36 cellular contexts compared by ENCODE assay signal in the genomic region with DNA sequence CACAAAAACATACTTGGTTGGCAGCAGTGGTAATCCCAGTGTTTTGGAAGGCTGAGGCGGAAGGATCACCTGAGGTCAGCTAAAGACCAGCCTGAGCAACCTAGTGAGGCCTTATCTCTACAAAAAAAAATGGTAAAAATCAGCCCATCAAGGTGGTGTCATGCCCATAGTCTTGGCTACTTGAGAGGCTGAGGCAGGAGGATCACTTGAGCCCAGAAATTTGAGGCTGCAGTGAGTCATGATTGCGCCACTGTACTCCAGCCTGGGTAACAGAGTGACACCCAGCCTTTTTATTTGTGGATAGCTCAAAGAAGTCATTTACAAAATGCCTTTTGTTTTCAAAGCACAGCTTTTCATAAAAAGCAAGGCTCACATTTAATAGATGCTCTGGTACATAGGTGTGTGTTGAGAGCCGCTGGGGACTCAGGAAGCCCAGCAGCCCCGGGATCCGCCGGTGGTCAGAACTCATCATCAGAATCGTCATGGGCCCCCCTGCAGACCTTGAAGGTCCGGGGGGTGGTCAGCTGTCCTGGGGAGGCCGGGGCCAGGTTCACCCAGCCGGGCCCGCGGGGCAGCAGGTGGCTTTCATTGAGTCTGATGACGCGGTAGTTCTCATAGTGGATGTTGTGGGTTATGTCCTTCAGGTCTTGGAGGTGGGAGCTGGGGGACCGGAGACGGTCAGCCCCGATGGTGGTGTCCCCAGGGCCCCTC. TPM values are rescaled to one million over a fixed set of nuclear protein-coding genes. Genes with fewer than 3 reads are reported as not detected.
"Had no signal": no experiment of that assay in that cellular context is flagged by ENCODE, and none has a peak within 500 bp of the region (broad histone marks: within the 10 kb centered on the region; RNA-seq: fewer than 3 reads in every experiment).

No MANE protein-coding gene starts in this region.

- H3K27me3 ChIP-seq: adrenal gland, body of pancreas, gastroesophageal sphincter had no signal

- H3K4me3 ChIP-seq: adrenal gland, body of pancreas, esophagus muscularis mucosa, gastroesophageal sphincter had no signal

- H3K4me3 Mint-ChIP-seq: activated CD4-positive, alpha-beta memory T cell treated with anti-CD3 and anti-CD28 coated beads for 36 hours; activated CD4-positive, alpha-beta T cell treated with anti-CD3 and anti-CD28 coated beads for 36 hours; activated CD4-positive, alpha-beta T cell treated with anti-CD3 and anti-CD28 coated beads, Interleukin-2, amount 10 ng/mL, durations not matched to agents 24 days and 14 days; activated CD8-positive, alpha-beta memory T cell treated with anti-CD3 and anti-CD28 coated beads, Interleukin-2, amount 10 ng/mL, durations not matched to agents 7 days and 5 days; activated CD8-positive, alpha-beta T cell treated with anti-CD3 and anti-CD28 coated beads, Interleukin-2, amount 10 ng/mL, durations not matched to agents 7 days and 5 days; activated naive CD4-positive, alpha-beta T cell treated with anti-CD3 and anti-CD28 coated beads for 36 hours; activated naive CD4-positive, alpha-beta T cell treated with anti-CD3 and anti-CD28 coated beads, Interleukin-2, amount 50 U/mL, for 24 hours; activated naive CD8-positive, alpha-beta T cell treated with anti-CD3 and anti-CD28 coated beads for 36 hours; activated naive CD8-positive, alpha-beta T cell treated with anti-CD3 and anti-CD28 coated beads, Interleukin-2, amount 50 U/mL, for 24 hours; activated T-helper 1 cell treated with anti-CD3 and anti-CD28 coated beads, Interleukin-12 subunit alpha, Interleukin-12 subunit beta, Interleukin-2, Interleukin-4 antibody, amounts not matched to agents 30 ng/mL and 10 ng/mL and 1 ng/mL, durations not matched to agents 14 hours and 24 hours and 36 hours; effector memory CD8-positive, alpha-beta T cell had no signal

- H3K4me1 ChIP-seq: adrenal gland, body of pancreas, esophagus muscularis mucosa, gastroesophageal sphincter had no signal

- H3K9me3 ChIP-seq: adrenal gland, body of pancreas, esophagus muscularis mucosa, gastroesophageal sphincter had no signal

- FAIRE-seq: colon had no signal

- ATAC-seq: activated CD4-positive, alpha-beta T cell treated with anti-CD3 and anti-CD28 coated beads for 36 hours; activated CD8-positive, alpha-beta memory T cell treated with anti-CD3 and anti-CD28 coated beads, Interleukin-2, amount 10 ng/mL, durations not matched to agents 7 days and 5 days; activated CD8-positive, alpha-beta T cell treated with anti-CD3 and anti-CD28 coated beads, Interleukin-2, amount 10 ng/mL, durations not matched to agents 7 days and 5 days; activated naive CD8-positive, alpha-beta T cell treated with anti-CD3 and anti-CD28 coated beads, Interleukin-2, amount 50 U/mL, for 24 hours; body of pancreas; effector memory CD8-positive, alpha-beta T cell; gastroesophageal sphincter had no signal

- H3K27ac Mint-ChIP-seq: activated CD4-positive, alpha-beta memory T cell treated with anti-CD3 and anti-CD28 coated beads for 36 hours; activated CD4-positive, alpha-beta T cell treated with anti-CD3 and anti-CD28 coated beads for 36 hours; activated CD4-positive, alpha-beta T cell treated with anti-CD3 and anti-CD28 coated beads, Interleukin-2, amount 10 ng/mL, durations not matched to agents 24 days and 14 days; activated CD8-positive, alpha-beta memory T cell treated with anti-CD3 and anti-CD28 coated beads, Interleukin-2, amount 10 ng/mL, durations not matched to agents 7 days and 5 days; activated CD8-positive, alpha-beta T cell treated with anti-CD3 and anti-CD28 coated beads, Interleukin-2, amount 10 ng/mL, durations not matched to agents 7 days and 5 days; activated naive CD4-positive, alpha-beta T cell treated with anti-CD3 and anti-CD28 coated beads for 36 hours; activated naive CD4-positive, alpha-beta T cell treated with anti-CD3 and anti-CD28 coated beads, Interleukin-2, amount 50 U/mL, for 24 hours; activated naive CD8-positive, alpha-beta T cell treated with anti-CD3 and anti-CD28 coated beads for 36 hours; activated naive CD8-positive, alpha-beta T cell treated with anti-CD3 and anti-CD28 coated beads, Interleukin-2, amount 50 U/mL, for 24 hours; activated T-helper 1 cell treated with anti-CD3 and anti-CD28 coated beads, Interleukin-12 subunit alpha, Interleukin-12 subunit beta, Interleukin-2, Interleukin-4 antibody, amounts not matched to agents 30 ng/mL and 10 ng/mL and 1 ng/mL, durations not matched to agents 14 hours and 24 hours and 36 hours; activated T-helper 2 cell treated with anti-CD3 and anti-CD28 coated beads, Interferon-gamma antibody, Interleukin-2, Interleukin-4, amounts not matched to agents 10 μg/mL and 5 μg/mL and 100 μg/mL, durations not matched to agents 14 hours and 24 hours and 36 hours; effector memory CD8-positive, alpha-beta T cell had no signal

- H3K27me3 Mint-ChIP-seq: activated CD4-positive, alpha-beta memory T cell treated with anti-CD3 and anti-CD28 coated beads for 36 hours; activated CD4-positive, alpha-beta T cell treated with anti-CD3 and anti-CD28 coated beads for 36 hours; activated CD4-positive, alpha-beta T cell treated with anti-CD3 and anti-CD28 coated beads, Interleukin-2, amount 10 ng/mL, durations not matched to agents 24 days and 14 days; activated CD8-positive, alpha-beta memory T cell treated with anti-CD3 and anti-CD28 coated beads, Interleukin-2, amount 10 ng/mL, durations not matched to agents 7 days and 5 days; activated naive CD4-positive, alpha-beta T cell treated with anti-CD3 and anti-CD28 coated beads, Interleukin-2, amount 50 U/mL, for 24 hours; activated naive CD8-positive, alpha-beta T cell treated with anti-CD3 and anti-CD28 coated beads for 36 hours; activated naive CD8-positive, alpha-beta T cell treated with anti-CD3 and anti-CD28 coated beads, Interleukin-2, amount 50 U/mL, for 24 hours; effector memory CD8-positive, alpha-beta T cell had no signal

- H3K4me1 Mint-ChIP-seq: activated CD4-positive, alpha-beta T cell treated with anti-CD3 and anti-CD28 coated beads for 36 hours; activated CD4-positive, alpha-beta T cell treated with anti-CD3 and anti-CD28 coated beads, Interleukin-2, amount 10 ng/mL, durations not matched to agents 24 days and 14 days; activated CD8-positive, alpha-beta memory T cell treated with anti-CD3 and anti-CD28 coated beads, Interleukin-2, amount 10 ng/mL, durations not matched to agents 7 days and 5 days; activated naive CD4-positive, alpha-beta T cell treated with anti-CD3 and anti-CD28 coated beads, Interleukin-2, amount 50 U/mL, for 24 hours; activated naive CD8-positive, alpha-beta T cell treated with anti-CD3 and anti-CD28 coated beads for 36 hours; activated naive CD8-positive, alpha-beta T cell treated with anti-CD3 and anti-CD28 coated beads, Interleukin-2, amount 50 U/mL, for 24 hours had no signal

- H3K36me3 ChIP-seq: adrenal gland, esophagus muscularis mucosa, gastroesophageal sphincter had no signal

- H3K36me3 Mint-ChIP-seq: activated CD4-positive, alpha-beta memory T cell treated with anti-CD3 and anti-CD28 coated beads for 36 hours; activated CD8-positive, alpha-beta memory T cell treated with anti-CD3 and anti-CD28 coated beads, Interleukin-2, amount 10 ng/mL, durations not matched to agents 7 days and 5 days; activated naive CD4-positive, alpha-beta T cell treated with anti-CD3 and anti-CD28 coated beads, Interleukin-2, amount 50 U/mL, for 24 hours; activated naive CD8-positive, alpha-beta T cell treated with anti-CD3 and anti-CD28 coated beads for 36 hours had no signal

- DNase-seq: activated CD4-positive, alpha-beta memory T cell treated with anti-CD3 and anti-CD28 coated beads for 36 hours; activated CD4-positive, alpha-beta T cell treated with anti-CD3 and anti-CD28 coated beads for 36 hours; activated CD4-positive, alpha-beta T cell treated with anti-CD3 and anti-CD28 coated beads, Interleukin-2, amount 10 ng/mL, durations not matched to agents 24 days and 14 days; activated CD4-positive, CD25-positive, alpha-beta regulatory T cell; activated CD4-positive, CD25-positive, alpha-beta regulatory T cell treated with anti-CD3 and anti-CD28 coated beads, Interleukin-2, amount 50 U/mL, for 72 hours; activated CD8-positive, alpha-beta memory T cell treated with anti-CD3 and anti-CD28 coated beads, Interleukin-2, amount 10 ng/mL, durations not matched to agents 7 days and 5 days; activated CD8-positive, alpha-beta memory T cell treated with anti-CD3 and anti-CD28 coated beads, Interleukin-2, amount 50 U/mL, for 4 hours; activated CD8-positive, alpha-beta T cell treated with anti-CD3 and anti-CD28 coated beads, Interleukin-2, amount 10 ng/mL, durations not matched to agents 7 days and 5 days; activated effector memory CD4-positive, alpha-beta T cell treated with anti-CD3 and anti-CD28 coated beads, Interleukin-2, amount 50 U/mL, for 16 hours; activated naive CD4-positive, alpha-beta T cell treated with anti-CD3 and anti-CD28 coated beads for 36 hours; activated naive CD8-positive, alpha-beta T cell treated with anti-CD3 and anti-CD28 coated beads for 36 hours; activated naive CD8-positive, alpha-beta T cell treated with anti-CD3 and anti-CD28 coated beads, Interleukin-2, amount 50 U/mL, for 24 hours; activated T-cell treated with anti-CD3 and anti-CD28 coated beads, Interleukin-2, amount 50 U/mL, for 1 hour; activated T-cell treated with anti-CD3 and anti-CD28 coated beads, Interleukin-2, amount 50 U/mL, for 48 hours; adrenal gland; amygdala; aorta; body of pancreas; caudate nucleus; cortex of kidney; dermis blood vessel endothelial cell; effector CD4-positive, alpha-beta T cell; effector memory CD8-positive, alpha-beta T cell; erythroblast; foreskin melanocyte; head of caudate nucleus; T-helper 2 cell had no signal

- H3K9me3 Mint-ChIP-seq: activated CD4-positive, alpha-beta memory T cell treated with anti-CD3 and anti-CD28 coated beads for 36 hours; activated CD4-positive, alpha-beta T cell treated with anti-CD3 and anti-CD28 coated beads, Interleukin-2, amount 10 ng/mL, durations not matched to agents 24 days and 14 days; activated naive CD4-positive, alpha-beta T cell treated with anti-CD3 and anti-CD28 coated beads for 36 hours; activated naive CD4-positive, alpha-beta T cell treated with anti-CD3 and anti-CD28 coated beads, Interleukin-2, amount 50 U/mL, for 24 hours; activated naive CD8-positive, alpha-beta T cell treated with anti-CD3 and anti-CD28 coated beads for 36 hours; activated naive CD8-positive, alpha-beta T cell treated with anti-CD3 and anti-CD28 coated beads, Interleukin-2, amount 50 U/mL, for 24 hours; activated T-helper 1 cell treated with anti-CD3 and anti-CD28 coated beads, Interleukin-12 subunit alpha, Interleukin-12 subunit beta, Interleukin-2, Interleukin-4 antibody, amounts not matched to agents 30 ng/mL and 10 ng/mL and 1 ng/mL, durations not matched to agents 14 hours and 24 hours and 36 hours; activated T-helper 2 cell treated with anti-CD3 and anti-CD28 coated beads, Interferon-gamma antibody, Interleukin-2, Interleukin-4, amounts not matched to agents 10 μg/mL and 5 μg/mL and 100 μg/mL, durations not matched to agents 14 hours and 24 hours and 36 hours; effector memory CD8-positive, alpha-beta T cell had no signal

- H3K27ac ChIP-seq: adrenal gland, body of pancreas, esophagus muscularis mucosa, gastroesophageal sphincter had no signal

RNA-seq across cellular contexts. Expression of a gene that starts 10.7 kb away (rescaled TPM):
- total RNA-seq: activated CD4-positive, alpha-beta memory T cell treated with anti-CD3 and anti-CD28 coated beads for 36 hours; activated CD4-positive, alpha-beta T cell treated with anti-CD3 and anti-CD28 coated beads for 36 hours; activated CD4-positive, alpha-beta T cell treated with anti-CD3 and anti-CD28 coated beads, Interleukin-2, amount 10 ng/mL, durations not matched to agents 24 days and 14 days; activated CD8-positive, alpha-beta memory T cell treated with anti-CD3 and anti-CD28 coated beads for 36 hours; activated CD8-positive, alpha-beta memory T cell treated with anti-CD3 and anti-CD28 coated beads, Interleukin-2, amount 10 ng/mL, durations not matched to agents 7 days and 5 days; activated CD8-positive, alpha-beta T cell treated with anti-CD3 and anti-CD28 coated beads, Interleukin-2, amount 10 ng/mL, durations not matched to agents 7 days and 5 days; activated naive CD4-positive, alpha-beta T cell treated with anti-CD3 and anti-CD28 coated beads for 36 hours; activated naive CD8-positive, alpha-beta T cell treated with anti-CD3 and anti-CD28 coated beads for 36 hours; activated T-helper 1 cell treated with anti-CD3 and anti-CD28 coated beads, Interleukin-12 subunit alpha, Interleukin-12 subunit beta, Interleukin-2, Interleukin-4 antibody, amounts not matched to agents 30 ng/mL and 10 ng/mL and 1 ng/mL, durations not matched to agents 14 hours and 24 hours and 36 hours; activated T-helper 2 cell treated with anti-CD3 and anti-CD28 coated beads, Interferon-gamma antibody, Interleukin-2, Interleukin-4, amounts not matched to agents 10 μg/mL and 5 μg/mL and 100 μg/mL, durations not matched to agents 14 hours and 24 hours and 36 hours; adrenal gland; aorta; body of pancreas; chondrocyte; dermis blood vessel endothelial cell; gastroesophageal sphincter; T-helper 1 cell treated with Interleukin-12 subunit alpha and Interleukin-12 subunit beta and Interleukin-4 antibody, amounts not matched to agents 30 ng/mL and 1 ng/mL, for 36 hours had no signal
- polyA plus RNA-seq: aorta had no signal

RNA-seq across cellular contexts. Expression of a gene that starts 17.7 kb away (rescaled TPM):
- total RNA-seq: activated CD4-positive, alpha-beta memory T cell treated with anti-CD3 and anti-CD28 coated beads for 36 hours; activated CD4-positive, alpha-beta T cell treated with anti-CD3 and anti-CD28 coated beads for 36 hours; activated CD4-positive, alpha-beta T cell treated with anti-CD3 and anti-CD28 coated beads, Interleukin-2, amount 10 ng/mL, durations not matched to agents 24 days and 14 days; activated CD8-positive, alpha-beta memory T cell treated with anti-CD3 and anti-CD28 coated beads for 36 hours; activated CD8-positive, alpha-beta memory T cell treated with anti-CD3 and anti-CD28 coated beads, Interleukin-2, amount 10 ng/mL, durations not matched to agents 7 days and 5 days; activated CD8-positive, alpha-beta T cell treated with anti-CD3 and anti-CD28 coated beads, Interleukin-2, amount 10 ng/mL, durations not matched to agents 7 days and 5 days; activated naive CD4-positive, alpha-beta T cell treated with anti-CD3 and anti-CD28 coated beads for 36 hours; activated naive CD8-positive, alpha-beta T cell treated with anti-CD3 and anti-CD28 coated beads for 36 hours; activated T-helper 1 cell treated with anti-CD3 and anti-CD28 coated beads, Interleukin-12 subunit alpha, Interleukin-12 subunit beta, Interleukin-2, Interleukin-4 antibody, amounts not matched to agents 30 ng/mL and 10 ng/mL and 1 ng/mL, durations not matched to agents 14 hours and 24 hours and 36 hours; activated T-helper 2 cell treated with anti-CD3 and anti-CD28 coated beads, Interferon-gamma antibody, Interleukin-2, Interleukin-4, amounts not matched to agents 10 μg/mL and 5 μg/mL and 100 μg/mL, durations not matched to agents 14 hours and 24 hours and 36 hours; adrenal gland; aorta; chondrocyte; dermis blood vessel endothelial cell; esophagus muscularis mucosa; gastroesophageal sphincter; T-helper 1 cell treated with Interleukin-12 subunit alpha and Interleukin-12 subunit beta and Interleukin-4 antibody, amounts not matched to agents 30 ng/mL and 1 ng/mL, for 36 hours had no signal
- polyA plus RNA-seq: adrenal gland had no signal

RNA-seq across cellular contexts. Expression of a gene that starts 43.2 kb away (rescaled TPM):
- total RNA-seq: activated CD4-positive, alpha-beta T cell treated with anti-CD3 and anti-CD28 coated beads, Interleukin-2, amount 10 ng/mL, durations not matched to agents 24 days and 14 days; activated T-helper 1 cell treated with anti-CD3 and anti-CD28 coated beads, Interleukin-12 subunit alpha, Interleukin-12 subunit beta, Interleukin-2, Interleukin-4 antibody, amounts not matched to agents 30 ng/mL and 10 ng/mL and 1 ng/mL, durations not matched to agents 14 hours and 24 hours and 36 hours; T-helper 1 cell treated with Interleukin-12 subunit alpha and Interleukin-12 subunit beta and Interleukin-4 antibody, amounts not matched to agents 30 ng/mL and 1 ng/mL, for 36 hours had no signal
